ENCODE assay signal across 11 cellular contexts in genomic region chr1:60942896-60943633, GRCh38.
DNase-seq lines count a peak whose midpoint lies in the region; ATAC-seq and TF ChIP-seq lines count a peak whose summit lies in the region.
"Had no signal": no experiment of that assay in that cellular context is flagged by ENCODE, and none has a peak within 500 bp of the region (broad histone marks: within the 10 kb centered on the region; RNA-seq: fewer than 3 reads in every experiment).

No MANE protein-coding gene starts in this region.

- H3K79me2 ChIP-seq in PC-9 (ENCODE audit: low read depth), result no peaks in the 10 kb centered on the region

- TF ChIP-seq CTCF in PC-9 (conservative IDR thresholded peaks at IDR 0.05) (no peak), gastrocnemius medialis (IDR thresholded peaks at IDR 0.05 in 4 of 5, conservative IDR thresholded peaks at IDR 0.05 in 1 of 5) (no peak), omental fat pad (IDR thresholded peaks at IDR 0.05) (no peak)

- H3K4me3 ChIP-seq in PC-9, result no peak overlapping the region
- no peak overlapping the region for H3K4me3 ChIP-seq in gastrocnemius medialis
- H3K4me3 ChIP-seq: prostate gland had no signal

- TF ChIP-seq POLR2A in gastrocnemius medialis (IDR thresholded peaks at IDR 0.05), result no peak

- no peak overlapping the region; the same call in 1 of the 2 replicates for H2AFZ ChIP-seq in PC-9

- BruUV-seq in PC-9 (replicated peaks; lab: Mats Ljungman, UMichigan), result no TSS peak

- H3K27me3 ChIP-seq in PC-9 (ENCODE audit: insufficient read depth, low read depth) (no peaks in the 10 kb centered on the region), gastrocnemius medialis (no peaks in the 10 kb centered on the region)

- H3K9me2 ChIP-seq in PC-9 (ENCODE audit: insufficient read depth), result no peaks in the 10 kb centered on the region

- H3K27ac ChIP-seq in PC-9 (peak overlapping the region; percentile 54), gastrocnemius medialis (peak overlapping the region in 3 of 4 donors; percentile 11 to 35 (median 24))
- H3K27ac ChIP-seq: prostate gland had no signal

- ATAC-seq in GM19035 (IDR thresholded peaks at IDR 0.05; ENCODE audit: unreplicated experiment), result peak; percentile 81
- ATAC-seq in HG02885 (IDR thresholded peaks at IDR 0.05; ENCODE audit: poor library complexity, unreplicated experiment), result peak; percentile 99
- ATAC-seq in gastrocnemius medialis, result peak; percentile 81 to 88
- ATAC-seq in omental fat pad (ENCODE audit: low FRiP score), result no peak

- peak overlapping the region; percentile 63 for H3K4me2 ChIP-seq in PC-9

- no peaks in the 10 kb centered on the region for H4K20me1 ChIP-seq in PC-9 (ENCODE audit: insufficient read depth)

- H3K36me3 ChIP-seq in PC-9 (ENCODE audit: low read depth), result no peaks in the 10 kb centered on the region
- no peaks in the 10 kb centered on the region for H3K36me3 ChIP-seq in gastrocnemius medialis
- H3K36me3 ChIP-seq: prostate gland had no signal

- CTCF ChIA-PET in PC-9 (lab: Charles Lee), result no interaction called here

- H3K4me1 ChIP-seq in PC-9 (replicated peaks; ENCODE audit: insufficient read depth), result peaks cover 29% of the 10 kb centered on the region
- H3K4me1 ChIP-seq in gastrocnemius medialis, result peaks cover 4 to 9% of the 10 kb centered on the region in 2 donors
- H3K4me1 ChIP-seq: prostate gland had no signal

- intact Hi-C loops in PC-9 (cut with micrococcal nuclease; ENCODE audit: unreplicated experiment), result loop anchor here (1.0 to 5.0 kb wide), 3 partner anchors 18 to 66 kb away; no protein-coding TSS in a partner anchor
- intact Hi-C loops in gastrocnemius medialis (cut with DNase I; ENCODE audit: low total_unique reads), result loop anchor here (10.0 kb wide), 1 partner anchor 48 kb away; no protein-coding TSS in a partner anchor
- intact Hi-C loops in posterior vena cava (cut with DNase I), result no loop called here

- DNase-seq in PC-9 (peak in 1 of 2 experiments; percentile 12), gastrocnemius medialis (no peak), posterior vena cava (ENCODE audit: low spot score) (no peak), SW480 (ENCODE audit: low spot score) (no peak), omental fat pad (ENCODE audit: low spot score) (no peak)
- DNase-seq: caudate nucleus, MM.1S, NCI-H82 had no signal

- H3F3A ChIP-seq in PC-9 (ENCODE audit: insufficient read depth, low read depth), result peaks cover 10% of the 10 kb centered on the region

- POLR2A ChIA-PET in PC-9 (lab: Charles Lee; ENCODE audit: unreplicated experiment), result interaction anchor here (0.6 kb wide), 2 partner anchors 49 to 95 kb away, joined by 3 read pairs; no protein-coding TSS in a partner anchor

- in situ Hi-C loops in gastrocnemius medialis (cut with MboI; ENCODE audit: low sequenced_read_pairs in 4 of 4), result no loop called here

- H3K9me3 ChIP-seq in PC-9 (ENCODE audit: insufficient read depth, low read depth), result no peaks in the 10 kb centered on the region
- no peaks in the 10 kb centered on the region for H3K9me3 ChIP-seq in gastrocnemius medialis
- H3K9me3 ChIP-seq: prostate gland had no signal

Comparison
In these comparisons a context has a peak if more than half of its experiments do, and no peak if none do; other contexts are left out.
1. intact Hi-C loops: an anchor here in PC-9 (1.0 to 5.0 kb wide) and gastrocnemius medialis (10.0 kb wide); none called in posterior vena cava.